9 cellular contexts compared by ENCODE assay signal in the genomic region with DNA sequence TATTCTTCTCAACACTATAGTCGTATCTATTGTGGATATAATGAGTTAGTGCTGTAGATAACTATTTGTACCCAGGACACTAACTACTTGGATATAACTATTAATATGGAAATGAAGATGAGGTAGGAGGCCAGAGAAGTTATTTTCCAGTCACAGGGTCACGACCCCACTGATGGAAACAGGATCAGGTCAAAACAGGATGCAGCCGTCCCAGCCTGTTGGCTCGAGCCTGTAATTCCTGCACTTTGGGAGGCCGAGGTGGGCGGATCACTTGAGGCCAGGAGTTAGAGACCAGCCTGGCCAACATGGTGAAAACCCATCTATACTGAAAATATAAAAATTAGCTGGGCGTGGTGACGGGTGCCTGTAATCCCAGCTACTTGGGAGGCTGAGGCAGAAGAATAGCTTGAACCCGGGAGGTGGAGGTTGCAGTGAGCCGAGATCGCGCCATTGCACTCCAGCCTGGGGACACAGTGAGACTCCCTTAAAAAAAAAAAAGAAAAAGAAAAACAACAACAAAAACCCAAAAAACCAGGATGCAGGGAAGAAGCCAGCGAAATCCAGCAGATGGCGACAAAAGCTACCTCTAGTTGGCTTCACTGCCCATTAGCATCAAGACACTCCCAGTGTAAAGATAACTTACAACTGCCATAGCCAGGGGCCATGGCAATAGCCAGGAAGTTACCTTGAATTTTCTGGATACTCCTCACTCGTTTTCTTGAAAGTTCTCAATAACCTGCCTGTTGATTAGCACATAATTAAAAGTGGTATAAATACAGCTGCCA. TPM values are rescaled to one million over a fixed set of nuclear protein-coding genes. Genes with fewer than 3 reads are reported as not detected.
A peak's percentile ranks its signal among the peaks of the same experiment; 100 is the strongest.
DNase-seq lines count a peak whose midpoint lies in the region; ATAC-seq and TF ChIP-seq lines count a peak whose summit lies in the region.
"Had no signal": no experiment of that assay in that cellular context is flagged by ENCODE, and none has a peak within 500 bp of the region (broad histone marks: within the 10 kb centered on the region; RNA-seq: fewer than 3 reads in every experiment).

No MANE protein-coding gene starts in this region.

- H3K27me3 ChIP-seq in SJCRH30, result no peaks in the 10 kb centered on the region
- no peaks in the 10 kb centered on the region for H3K27me3 ChIP-seq in hepatocyte
- H3K27me3 ChIP-seq: BLaER1 treated with 17β-estradiol and CSF1 and Interleukin-3, amounts not matched to agents 10 nM and 100 nM had no signal

- no peaks in the 10 kb centered on the region for H3K9me2 ChIP-seq in hepatocyte (replicated peaks; ENCODE audit: insufficient read depth)

- H2AFZ ChIP-seq in hepatocyte, result no peak overlapping the region

- H3K4me1 ChIP-seq in SJCRH30 (peaks cover 9% of the 10 kb centered on the region), hepatocyte (ENCODE audit: insufficient read depth) (no peaks in the 10 kb centered on the region)
- H3K4me1 ChIP-seq: BLaER1 treated with 17β-estradiol and CSF1 and Interleukin-3, amounts not matched to agents 10 nM and 100 nM had no signal

- H3K36me3 ChIP-seq in SJCRH30, result no peaks in the 10 kb centered on the region
- no peaks in the 10 kb centered on the region for H3K36me3 ChIP-seq in hepatocyte (replicated peaks; ENCODE audit: insufficient read depth, low read depth)
- H3K36me3 ChIP-seq: BLaER1 treated with 17β-estradiol and CSF1 and Interleukin-3, amounts not matched to agents 10 nM and 100 nM had no signal

- H3K9me3 ChIP-seq in SJCRH30 (replicated peaks), result no peaks in the 10 kb centered on the region
- no peaks in the 10 kb centered on the region for H3K9me3 ChIP-seq in hepatocyte (ENCODE audit: low read depth)
- H3K9me3 ChIP-seq: BLaER1 treated with 17β-estradiol and CSF1 and Interleukin-3, amounts not matched to agents 10 nM and 100 nM had no signal

- no peak for ATAC-seq in GM19328 (IDR thresholded peaks at IDR 0.05; ENCODE audit: unreplicated experiment)

- no peak overlapping the region for H3K4me3 ChIP-seq in SJCRH30
- H3K4me3 ChIP-seq in hepatocyte, result no peak overlapping the region
- H3K4me3 ChIP-seq: BLaER1 treated with 17β-estradiol and CSF1 and Interleukin-3, amounts not matched to agents 10 nM and 100 nM had no signal

- H3K27ac ChIP-seq in SJCRH30 (no peak overlapping the region), hepatocyte (no peak overlapping the region)
- H3K27ac ChIP-seq: BLaER1 treated with 17β-estradiol and CSF1 and Interleukin-3, amounts not matched to agents 10 nM and 100 nM had no signal

- DNase-seq in NCI-H1417 (lab: John Stamatoyannopoulos, UW), result peak; percentile 7 to 69 (median 46)
- no peak for DNase-seq in NCI-H1417 treated with DMSO at 0.1 percent for 48 hours (lab: John Stamatoyannopoulos, UW)
- peak; percentile 3 for DNase-seq in HT1080 (ENCODE audit: low read depth)
- DNase-seq in SJCRH30, result peak; percentile 31 to 71
- DNase-seq in hepatocyte (ENCODE audit: low spot score), result peak; percentile 46
- no peak for DNase-seq in stimulated activated naive CD4-positive, alpha-beta T cell (lab: John Stamatoyannopoulos, UW)
- DNase-seq in cerebellum (ENCODE audit: low spot score), result no peak

- H3K4me2 ChIP-seq in hepatocyte, result no peak overlapping the region
- H3K4me2 ChIP-seq: BLaER1 treated with 17β-estradiol and CSF1 and Interleukin-3, amounts not matched to agents 10 nM and 100 nM had no signal

- H4K20me1 ChIP-seq in hepatocyte (ENCODE audit: insufficient read depth, poor library complexity, severe bottlenecking), result no peaks in the 10 kb centered on the region
- H4K20me1 ChIP-seq: BLaER1 treated with 17β-estradiol and CSF1 and Interleukin-3, amounts not matched to agents 10 nM and 100 nM had no signal

- WGBS in hepatocyte (ENCODE audit: low lambda C conversion rate, missing lambda C conversion rate), result 49% methylated on average over 15 of the region's 15 CpGs

- no peaks in the 10 kb centered on the region for H3K79me2 ChIP-seq in hepatocyte

- TF ChIP-seq CTCF in hepatocyte (IDR thresholded peaks at IDR 0.05; ENCODE audit: poor library complexity), result peak; percentile 50

RNA-seq across cellular contexts. Expression of gene NKAP, which starts 37.9 kb away (rescaled TPM):
- 2.7 and 4.4 TPM in 2 replicates for total RNA-seq in HT1080 (2014; rRNA removed; shearing (Covaris generic))
- polyA plus RNA-seq in HT1080 (2015; cell fraction: cytosol; rRNA removed), result 4.3 and 4.4 TPM in 2 replicates
- polyA plus RNA-seq in HT1080 (2015; cell fraction: nucleus; rRNA removed), result 3.9 and 7.3 TPM in 2 replicates
- 14.2 and 15.3 TPM in 2 replicates for total RNA-seq in SJCRH30 (2014; rRNA removed; shearing (Covaris generic))
- total RNA-seq in hepatocyte, result 7.1 and 7.7 TPM in 2 replicates
- 4.3 and 4.4 TPM in 2 replicates for polyA plus RNA-seq in hepatocyte
- 6.9 TPM for total RNA-seq in cerebellum

Comparison
In these comparisons a context has a peak if more than half of its experiments do, and no peak if none do; other contexts are left out.
1. DNase-seq: peak in NCI-H1417 (3 of 3), HT1080 (single experiment), SJCRH30 (2 of 2) and hepatocyte (single experiment); none in NCI-H1417 treated with DMSO at 0.1 percent for 48 hours (single experiment), stimulated activated naive CD4-positive, alpha-beta T cell (0 of 6) and cerebellum (single experiment).